In genomic region chr14:48454887-48455286, GRCh38 we compare ENCODE assay signal across 37 cellular contexts.
"Had no signal": no experiment of that assay in that cellular context is flagged by ENCODE, and none has a peak within 500 bp of the region (broad histone marks: within the 10 kb centered on the region; RNA-seq: fewer than 3 reads in every experiment).

No MANE protein-coding gene starts in this region.

- H3K27ac ChIP-seq: ascending aorta, cardiac muscle cell, VCaP had no signal

- ATAC-seq: activated CD8-positive, alpha-beta T cell treated with anti-CD3 and anti-CD28 coated beads for 36 hours; activated naive CD8-positive, alpha-beta T cell treated with anti-CD3 and anti-CD28 coated beads, Interleukin-2, amount 50 U/mL, for 24 hours; activated T-cell treated with anti-CD3 and anti-CD28 coated beads, Interleukin-2, amount 50 U/mL, for 4 hours; activated T-cell treated with anti-CD3 and anti-CD28 coated beads, Interleukin-2, amount 50 U/mL, for 72 hours; activated T-helper 17 cell treated with anti-CD3 and anti-CD28 coated beads, Interleukin-2, amount 50 U/mL, for 72 hours had no signal

- H3K4me3 Mint-ChIP-seq: activated B cell treated with CpG ODN at 0.5 μM for 24 hours; activated CD4-positive, alpha-beta memory T cell treated with anti-CD3 and anti-CD28 coated beads for 36 hours; activated CD4-positive, alpha-beta T cell treated with anti-CD3 and anti-CD28 coated beads, Interleukin-2, amount 10 ng/mL, durations not matched to agents 24 days and 14 days; activated CD8-positive, alpha-beta T cell treated with anti-CD3 and anti-CD28 coated beads for 36 hours; activated naive CD4-positive, alpha-beta T cell treated with anti-CD3 and anti-CD28 coated beads, Interleukin-2, amount 10 ng/mL, durations not matched to agents 7 days and 5 days; activated naive CD4-positive, alpha-beta T cell treated with anti-CD3 and anti-CD28 coated beads, Interleukin-2, amount 50 U/mL, for 24 hours; activated naive CD8-positive, alpha-beta T cell; activated naive CD8-positive, alpha-beta T cell treated with anti-CD3 and anti-CD28 coated beads, Interleukin-2, amount 10 ng/mL, durations not matched to agents 7 days and 5 days; activated naive CD8-positive, alpha-beta T cell treated with anti-CD3 and anti-CD28 coated beads, Interleukin-2, amount 50 U/mL, for 24 hours; activated T-cell treated with anti-CD3 and anti-CD28 coated beads, Interleukin-2, amount 50 U/mL, for 4 hours; activated T-cell treated with anti-CD3 and anti-CD28 coated beads, Interleukin-2, amount 50 U/mL, for 72 hours; activated T-helper 1 cell treated with anti-CD3 and anti-CD28 coated beads, Interleukin-12 subunit alpha, Interleukin-12 subunit beta, Interleukin-2, Interleukin-4 antibody, amounts not matched to agents 30 ng/mL and 10 ng/mL and 1 ng/mL, durations not matched to agents 14 hours and 24 hours and 36 hours; activated T-helper 17 cell treated with anti-CD3 and anti-CD28 coated beads, Interleukin-2, amount 50 U/mL, for 72 hours; brain; central memory CD8-positive, alpha-beta T cell; T-helper 1 cell treated with Interleukin-12 subunit alpha and Interleukin-12 subunit beta and Interleukin-4 antibody, amounts not matched to agents 30 μg/mL and 1 μg/mL, for 36 hours; T-helper 2 cell treated with Interferon-gamma antibody and Interleukin-4, amounts not matched to agents 5 μg/mL and 100 μg/mL, for 36 hours had no signal

- H3K36me3 ChIP-seq: ascending aorta, cardiac muscle cell had no signal

- H3K4me3 ChIP-seq: ascending aorta, cardiac muscle cell had no signal

- H3K9me3 ChIP-seq: ascending aorta had no signal

- DNase-seq: activated B cell treated with CpG ODN at 0.5 μM for 24 hours; activated CD4-positive, alpha-beta memory T cell treated with anti-CD3 and anti-CD28 coated beads for 36 hours; activated CD4-positive, alpha-beta T cell treated with anti-CD3 and anti-CD28 coated beads for 4 hours; activated CD4-positive, alpha-beta T cell treated with anti-CD3 and anti-CD28 coated beads, Interleukin-2, amount 10 ng/mL, durations not matched to agents 24 days and 14 days; activated CD4-positive, alpha-beta T cell treated with anti-CD3 and anti-CD28 coated beads, Interleukin-2, amount 50 U/mL, for 1 hour; activated CD4-positive, alpha-beta T cell treated with anti-CD3 and anti-CD28 coated beads, Interleukin-2, amount 50 U/mL, for 4 hours; activated CD4-positive, CD25-positive, alpha-beta regulatory T cell treated with anti-CD3 and anti-CD28 coated beads, Interleukin-2, amount 50 U/mL, for 72 hours; activated CD8-positive, alpha-beta memory T cell treated with anti-CD3 and anti-CD28 coated beads, Interleukin-2, amount 50 U/mL, for 4 hours; activated CD8-positive, alpha-beta T cell treated with anti-CD3 and anti-CD28 coated beads for 36 hours; activated gamma-delta T cell; activated naive CD4-positive, alpha-beta T cell treated with anti-CD3 and anti-CD28 coated beads, Interleukin-2, amount 10 ng/mL, durations not matched to agents 7 days and 5 days; activated naive CD4-positive, alpha-beta T cell treated with Interleukin-2 at 50 U/mL for 16 hours; activated naive CD8-positive, alpha-beta T cell treated with anti-CD3 and anti-CD28 coated beads, Interleukin-2, amount 10 ng/mL, durations not matched to agents 7 days and 5 days; activated naive CD8-positive, alpha-beta T cell treated with anti-CD3 and anti-CD28 coated beads, Interleukin-2, amount 50 U/mL, for 24 hours; activated T-cell treated with anti-CD3 and anti-CD28 coated beads for 4 hours; activated T-cell treated with anti-CD3 and anti-CD28 coated beads, Interleukin-2, amount 50 U/mL, for 1 hour; activated T-cell treated with anti-CD3 and anti-CD28 coated beads, Interleukin-2, amount 50 U/mL, for 4 hours; activated T-cell treated with anti-CD3 and anti-CD28 coated beads, Interleukin-2, amount 50 U/mL, for 72 hours; amygdala; anterior cingulate cortex; caudate nucleus; cerebellar nuclear complex; T-helper 2 cell; T-helper 9 cell had no signal

- H3K4me1 ChIP-seq: ascending aorta had no signal

- H3K27me3 ChIP-seq: ascending aorta, cardiac muscle cell had no signal

- H3K4me1 Mint-ChIP-seq: activated B cell treated with CpG ODN at 0.5 μM for 24 hours; activated CD4-positive, alpha-beta T cell treated with anti-CD3 and anti-CD28 coated beads, Interleukin-2, amount 10 ng/mL, durations not matched to agents 24 days and 14 days; activated naive CD4-positive, alpha-beta T cell treated with anti-CD3 and anti-CD28 coated beads, Interleukin-2, amount 10 ng/mL, durations not matched to agents 7 days and 5 days; activated naive CD4-positive, alpha-beta T cell treated with anti-CD3 and anti-CD28 coated beads, Interleukin-2, amount 50 U/mL, for 24 hours; activated naive CD8-positive, alpha-beta T cell treated with anti-CD3 and anti-CD28 coated beads, Interleukin-2, amount 10 ng/mL, durations not matched to agents 7 days and 5 days; activated naive CD8-positive, alpha-beta T cell treated with anti-CD3 and anti-CD28 coated beads, Interleukin-2, amount 50 U/mL, for 24 hours; activated T-helper 17 cell treated with anti-CD3 and anti-CD28 coated beads, Interleukin-2, amount 50 U/mL, for 72 hours; brain; central memory CD8-positive, alpha-beta T cell had no signal

- H3K36me3 Mint-ChIP-seq: activated CD4-positive, alpha-beta memory T cell treated with anti-CD3 and anti-CD28 coated beads for 36 hours; activated naive CD4-positive, alpha-beta T cell treated with anti-CD3 and anti-CD28 coated beads, Interleukin-2, amount 10 ng/mL, durations not matched to agents 7 days and 5 days; activated naive CD4-positive, alpha-beta T cell treated with anti-CD3 and anti-CD28 coated beads, Interleukin-2, amount 50 U/mL, for 24 hours; activated naive CD8-positive, alpha-beta T cell; activated naive CD8-positive, alpha-beta T cell treated with anti-CD3 and anti-CD28 coated beads, Interleukin-2, amount 10 ng/mL, durations not matched to agents 7 days and 5 days; brain had no signal

- H3K27ac Mint-ChIP-seq: activated B cell treated with CpG ODN at 0.5 μM for 24 hours; activated CD4-positive, alpha-beta memory T cell treated with anti-CD3 and anti-CD28 coated beads for 36 hours; activated CD4-positive, alpha-beta T cell treated with anti-CD3 and anti-CD28 coated beads, Interleukin-2, amount 10 ng/mL, durations not matched to agents 24 days and 14 days; activated CD8-positive, alpha-beta T cell treated with anti-CD3 and anti-CD28 coated beads for 36 hours; activated naive CD4-positive, alpha-beta T cell treated with anti-CD3 and anti-CD28 coated beads, Interleukin-2, amount 10 ng/mL, durations not matched to agents 7 days and 5 days; activated naive CD4-positive, alpha-beta T cell treated with anti-CD3 and anti-CD28 coated beads, Interleukin-2, amount 50 U/mL, for 24 hours; activated naive CD8-positive, alpha-beta T cell; activated naive CD8-positive, alpha-beta T cell treated with anti-CD3 and anti-CD28 coated beads, Interleukin-2, amount 10 ng/mL, durations not matched to agents 7 days and 5 days; activated naive CD8-positive, alpha-beta T cell treated with anti-CD3 and anti-CD28 coated beads, Interleukin-2, amount 50 U/mL, for 24 hours; activated T-cell treated with anti-CD3 and anti-CD28 coated beads, Interleukin-2, amount 50 U/mL, for 72 hours; activated T-helper 1 cell treated with anti-CD3 and anti-CD28 coated beads, Interleukin-12 subunit alpha, Interleukin-12 subunit beta, Interleukin-2, Interleukin-4 antibody, amounts not matched to agents 30 ng/mL and 10 ng/mL and 1 ng/mL, durations not matched to agents 14 hours and 24 hours and 36 hours; activated T-helper 17 cell treated with anti-CD3 and anti-CD28 coated beads, Interleukin-2, amount 50 U/mL, for 72 hours; brain; T-helper 1 cell treated with Interleukin-12 subunit alpha and Interleukin-12 subunit beta and Interleukin-4 antibody, amounts not matched to agents 30 μg/mL and 1 μg/mL, for 36 hours; T-helper 2 cell treated with Interferon-gamma antibody and Interleukin-4, amounts not matched to agents 5 μg/mL and 100 μg/mL, for 36 hours had no signal

- FAIRE-seq: bronchial epithelial cell, TTC549 had no signal

- H3K9me3 Mint-ChIP-seq: activated B cell treated with CpG ODN at 0.5 μM for 24 hours; activated CD4-positive, alpha-beta memory T cell treated with anti-CD3 and anti-CD28 coated beads for 36 hours; activated CD4-positive, alpha-beta T cell treated with anti-CD3 and anti-CD28 coated beads, Interleukin-2, amount 10 ng/mL, durations not matched to agents 24 days and 14 days; activated CD8-positive, alpha-beta T cell treated with anti-CD3 and anti-CD28 coated beads for 36 hours; activated naive CD4-positive, alpha-beta T cell treated with anti-CD3 and anti-CD28 coated beads, Interleukin-2, amount 10 ng/mL, durations not matched to agents 7 days and 5 days; activated naive CD8-positive, alpha-beta T cell treated with anti-CD3 and anti-CD28 coated beads, Interleukin-2, amount 10 ng/mL, durations not matched to agents 7 days and 5 days; activated T-helper 1 cell treated with anti-CD3 and anti-CD28 coated beads, Interleukin-12 subunit alpha, Interleukin-12 subunit beta, Interleukin-2, Interleukin-4 antibody, amounts not matched to agents 30 ng/mL and 10 ng/mL and 1 ng/mL, durations not matched to agents 14 hours and 24 hours and 36 hours; activated T-helper 17 cell treated with anti-CD3 and anti-CD28 coated beads, Interleukin-2, amount 50 U/mL, for 72 hours; brain; central memory CD8-positive, alpha-beta T cell; T-helper 1 cell treated with Interleukin-12 subunit alpha and Interleukin-12 subunit beta and Interleukin-4 antibody, amounts not matched to agents 30 μg/mL and 1 μg/mL, for 36 hours had no signal

- H3K27me3 Mint-ChIP-seq: activated B cell treated with CpG ODN at 0.5 μM for 24 hours; activated CD4-positive, alpha-beta memory T cell treated with anti-CD3 and anti-CD28 coated beads for 36 hours; activated CD4-positive, alpha-beta T cell treated with anti-CD3 and anti-CD28 coated beads, Interleukin-2, amount 10 ng/mL, durations not matched to agents 24 days and 14 days; activated CD8-positive, alpha-beta T cell treated with anti-CD3 and anti-CD28 coated beads for 36 hours; activated naive CD4-positive, alpha-beta T cell treated with anti-CD3 and anti-CD28 coated beads, Interleukin-2, amount 10 ng/mL, durations not matched to agents 7 days and 5 days; activated naive CD4-positive, alpha-beta T cell treated with anti-CD3 and anti-CD28 coated beads, Interleukin-2, amount 50 U/mL, for 24 hours; activated naive CD8-positive, alpha-beta T cell; activated naive CD8-positive, alpha-beta T cell treated with anti-CD3 and anti-CD28 coated beads, Interleukin-2, amount 10 ng/mL, durations not matched to agents 7 days and 5 days; activated naive CD8-positive, alpha-beta T cell treated with anti-CD3 and anti-CD28 coated beads, Interleukin-2, amount 50 U/mL, for 24 hours; activated T-helper 17 cell treated with anti-CD3 and anti-CD28 coated beads, Interleukin-2, amount 50 U/mL, for 72 hours; brain; central memory CD8-positive, alpha-beta T cell had no signal
